19 cellular contexts compared by ENCODE assay signal in genomic region chr4:158644755-158645154, GRCh38.
"Had no signal": no experiment of that assay in that cellular context is flagged by ENCODE, and none has a peak within 500 bp of the region (broad histone marks: within the 10 kb centered on the region; RNA-seq: fewer than 3 reads in every experiment).

No MANE protein-coding gene starts in this region.

- H3K27ac Mint-ChIP-seq: activated CD4-positive, alpha-beta memory T cell treated with anti-CD3 and anti-CD28 coated beads for 36 hours; activated naive CD8-positive, alpha-beta T cell; activated T-helper 1 cell treated with anti-CD3 and anti-CD28 coated beads, Interleukin-12 subunit alpha, Interleukin-12 subunit beta, Interleukin-2, Interleukin-4 antibody, amounts not matched to agents 30 ng/mL and 10 ng/mL and 1 ng/mL, durations not matched to agents 14 hours and 24 hours and 36 hours; endodermal cell; immature natural killer cell; natural killer cell treated with Interleukin-12 subunit alpha and Interleukin-12 subunit beta and Interleukin-15 and Interleukin-18, amount 100 ng/mL, for 72 hours had no signal

- H3K9me3 ChIP-seq: heart right ventricle, mucosa of descending colon, thyroid gland had no signal

- H3K36me3 Mint-ChIP-seq: activated CD4-positive, alpha-beta memory T cell treated with anti-CD3 and anti-CD28 coated beads for 36 hours; activated naive CD8-positive, alpha-beta T cell; immature natural killer cell; natural killer cell treated with Interleukin-12 subunit alpha and Interleukin-12 subunit beta and Interleukin-15 and Interleukin-18, amount 100 ng/mL, for 72 hours had no signal

- H3K27me3 ChIP-seq: cardiac muscle cell, heart right ventricle, thyroid gland had no signal

- H3K4me3 ChIP-seq: cardiac muscle cell, heart right ventricle, mucosa of descending colon, thyroid gland had no signal

- H3K36me3 ChIP-seq: cardiac muscle cell, heart right ventricle, thyroid gland had no signal

- H3K4me3 Mint-ChIP-seq: activated CD4-positive, alpha-beta memory T cell treated with anti-CD3 and anti-CD28 coated beads for 36 hours; activated naive CD8-positive, alpha-beta T cell; activated T-helper 1 cell treated with anti-CD3 and anti-CD28 coated beads, Interleukin-12 subunit alpha, Interleukin-12 subunit beta, Interleukin-2, Interleukin-4 antibody, amounts not matched to agents 30 ng/mL and 10 ng/mL and 1 ng/mL, durations not matched to agents 14 hours and 24 hours and 36 hours; endodermal cell; immature natural killer cell; natural killer cell treated with Interleukin-12 subunit alpha and Interleukin-12 subunit beta and Interleukin-15 and Interleukin-18, amount 100 ng/mL, for 72 hours had no signal

- H3K4me1 Mint-ChIP-seq: endodermal cell, immature natural killer cell had no signal

- H3K4me1 ChIP-seq: thyroid gland had no signal

- H3K9me3 Mint-ChIP-seq: activated CD4-positive, alpha-beta memory T cell treated with anti-CD3 and anti-CD28 coated beads for 36 hours; activated T-helper 1 cell treated with anti-CD3 and anti-CD28 coated beads, Interleukin-12 subunit alpha, Interleukin-12 subunit beta, Interleukin-2, Interleukin-4 antibody, amounts not matched to agents 30 ng/mL and 10 ng/mL and 1 ng/mL, durations not matched to agents 14 hours and 24 hours and 36 hours; natural killer cell treated with Interleukin-12 subunit alpha and Interleukin-12 subunit beta and Interleukin-15 and Interleukin-18, amount 100 ng/mL, for 72 hours had no signal

- H3K27ac ChIP-seq: cardiac muscle cell, heart right ventricle, thyroid gland had no signal

- DNase-seq: activated CD4-positive, alpha-beta memory T cell treated with anti-CD3 and anti-CD28 coated beads for 36 hours; activated T-cell treated with anti-CD3 and anti-CD28 coated beads for 4 hours; amygdala; endodermal cell; heart right ventricle; immature natural killer cell; mesenchymal stem cell; mucosa of descending colon; nucleus accumbens; retina; stimulated activated CD4-positive, alpha-beta T cell treated with anti-CD3 and anti-CD28 coated beads, Interleukin-12 subunit alpha, Interleukin-12 subunit beta, amount 100 ng/mL, for 4 hours; stimulated activated CD4-positive, alpha-beta T cell treated with anti-CD3 and anti-CD28 coated beads, Interleukin-1b, Interleukin-23, amount 100 ng/mL, for 48 hours; stimulated activated CD8-positive, alpha-beta memory T cell treated with anti-CD3 and anti-CD28 coated beads, Interleukin-4, amount 100 ng/mL, for 48 hours; stimulated activated naive CD4-positive, alpha-beta T cell; thyroid gland had no signal
